10 cellular contexts compared by ENCODE assay signal in the genomic region with DNA sequence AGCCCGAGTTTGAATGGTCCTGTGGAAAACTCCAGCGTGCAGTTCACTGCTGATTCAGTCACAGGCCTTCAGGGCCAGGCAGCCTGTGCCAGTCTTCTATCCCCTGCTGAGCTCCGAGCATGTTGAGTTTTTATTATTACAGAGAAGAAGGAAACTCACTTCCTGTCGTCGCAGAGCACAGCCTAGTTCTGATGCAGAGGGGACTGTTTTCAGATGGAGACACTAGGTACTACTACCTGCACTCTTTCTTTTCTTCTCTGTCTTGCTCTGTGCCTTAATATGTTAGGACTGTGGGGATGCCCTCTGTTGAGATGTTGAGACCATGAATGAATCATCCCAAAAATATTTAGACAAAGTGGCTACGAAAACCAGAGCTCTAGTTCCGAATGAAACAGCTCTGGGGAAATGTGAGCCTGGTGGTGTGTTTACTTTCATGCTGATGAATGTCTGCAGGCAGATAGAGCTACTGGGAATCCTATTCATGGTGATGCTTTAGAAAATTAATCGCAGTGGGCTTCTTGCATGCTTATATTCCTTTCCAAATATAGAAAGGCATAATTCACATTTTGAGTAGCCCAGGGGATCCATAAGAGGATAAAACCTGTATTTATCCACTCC. TPM values are rescaled to one million over a fixed set of nuclear protein-coding genes. Genes with fewer than 3 reads are reported as not detected.
A peak's percentile ranks its signal among the peaks of the same experiment; 100 is the strongest.
DNase-seq lines count a peak whose midpoint lies in the region; ATAC-seq and TF ChIP-seq lines count a peak whose summit lies in the region.
"Had no signal": no experiment of that assay in that cellular context is flagged by ENCODE, and none has a peak within 500 bp of the region (broad histone marks: within the 10 kb centered on the region; RNA-seq: fewer than 3 reads in every experiment).

No MANE protein-coding gene starts in this region.

- peaks cover 53% of the 10 kb centered on the region for H3K4me1 Mint-ChIP-seq in HFFc6 (ENCODE audit: low read depth)

- H3K36me3 Mint-ChIP-seq in HFFc6 (ENCODE audit: low read depth), result no peaks in the 10 kb centered on the region

- H3K4me3 ChIP-seq in Karpas-422 (ENCODE audit: low read length), result no peak overlapping the region

- H3K9ac ChIP-seq in Karpas-422 (ENCODE audit: low read length), result no peak overlapping the region

- H3K27me3 ChIP-seq in Karpas-422 (ENCODE audit: low read length), result no peaks in the 10 kb centered on the region

- H3K9me2 ChIP-seq in Karpas-422 (replicated peaks; ENCODE audit: insufficient read depth, low read length), result no peaks in the 10 kb centered on the region

- no peak overlapping the region for H3K27ac ChIP-seq in Karpas-422 (ENCODE audit: low read length)
- H3K27ac ChIP-seq: C4-2B had no signal

- peak overlapping the region; percentile 78 for H3K4me3 Mint-ChIP-seq in HFFc6

- peaks cover 25% of the 10 kb centered on the region for H3K79me2 ChIP-seq in Karpas-422 (ENCODE audit: low read length)

- peak; percentile 71 for DNase-seq in A172 (ENCODE audit: low spot score)
- DNase-seq in HFFc6, result peak; percentile 77
- DNase-seq in hepatic stellate cell (ENCODE audit: low spot score), result peak; percentile 59
- no peak for DNase-seq in activated gamma-delta T cell (lab: John Stamatoyannopoulos, UW)
- DNase-seq in activated CD4-positive, alpha-beta T cell treated with anti-CD3 and anti-CD28 coated beads for 4 hours, result no peak
- no peak for DNase-seq in Karpas-422

- no peaks in the 10 kb centered on the region for H3K27me3 Mint-ChIP-seq in HFFc6 (ENCODE audit: insufficient read depth)

- no peaks in the 10 kb centered on the region for H3K9me3 ChIP-seq in Karpas-422 (ENCODE audit: low read length)

- no peaks in the 10 kb centered on the region for H3K4me1 ChIP-seq in Karpas-422 (ENCODE audit: low read length)

- H3K27ac Mint-ChIP-seq in HFFc6, result peak overlapping the region; percentile 90

- H3K9me3 Mint-ChIP-seq in HFFc6, result no peaks in the 10 kb centered on the region

- no peaks in the 10 kb centered on the region for H4K20me1 ChIP-seq in Karpas-422 (ENCODE audit: insufficient read depth, low read depth, low read length)

- no peaks in the 10 kb centered on the region; the same call in 1 of the 2 replicates for H3K36me3 ChIP-seq in Karpas-422 (ENCODE audit: insufficient read depth, low read length)

- ATAC-seq in SK-N-SH treated with all-trans-retinoic acid at 6 μM for 48 hours (peak; percentile 93), HG03521 (IDR thresholded peaks at IDR 0.05; ENCODE audit: unreplicated experiment) (no peak)

- no peak for TF ChIP-seq CTCF in HFFc6 (IDR thresholded peaks at IDR 0.05)

- no peak overlapping the region for H2AFZ ChIP-seq in Karpas-422 (ENCODE audit: low read length)

- no peak overlapping the region for H3K4me2 ChIP-seq in Karpas-422 (ENCODE audit: low read depth, low read length, poor library complexity, severe bottlenecking)

TF ChIP-seq in SK-N-SH treated with all-trans-retinoic acid at 6 μM for 48 hours, 23 proteins besides CTCF, POLR2A, EP300 and RAD21:
- TF ChIP-seq ISL1 (CRISPR knock-in tag; IDR thresholded peaks at IDR 0.05) (peak; percentile 52), ZNF8 (CRISPR knock-in tag; IDR thresholded peaks at IDR 0.05) (no peak), RARB (CRISPR knock-in tag; IDR thresholded peaks at IDR 0.05) (no peak), ZFP30 (CRISPR knock-in tag; IDR thresholded peaks at IDR 0.05) (no peak), ZNF70 (CRISPR knock-in tag; IDR thresholded peaks at IDR 0.05) (no peak), ARNTL (CRISPR knock-in tag; IDR thresholded peaks at IDR 0.05; ENCODE audit: borderline replicate concordance, low read depth) (no peak), ZNF565 (CRISPR knock-in tag; conservative IDR thresholded peaks at IDR 0.05; ENCODE audit: low read depth) (no peak)
- TF ChIP-seq, protein P1, sequence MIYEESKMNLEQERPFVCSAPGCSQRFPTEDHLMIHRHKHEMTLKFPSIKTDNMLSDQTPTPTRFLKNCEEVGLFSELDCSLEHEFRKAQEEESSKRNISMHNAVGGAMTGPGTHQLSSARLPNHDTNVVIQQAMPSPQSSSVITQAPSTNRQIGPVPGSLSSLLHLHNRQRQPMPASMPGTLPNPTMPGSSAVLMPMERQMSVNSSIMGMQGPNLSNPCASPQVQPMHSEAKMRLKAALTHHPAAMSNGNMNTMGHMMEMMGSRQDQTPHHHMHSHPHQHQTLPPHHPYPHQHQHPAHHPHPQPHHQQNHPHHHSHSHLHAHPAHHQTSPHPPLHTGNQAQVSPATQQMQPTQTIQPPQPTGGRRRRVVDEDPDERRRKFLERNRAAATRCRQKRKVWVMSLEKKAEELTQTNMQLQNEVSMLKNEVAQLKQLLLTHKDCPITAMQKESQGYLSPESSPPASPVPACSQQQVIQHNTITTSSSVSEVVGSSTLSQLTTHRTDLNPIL (CRISPR knock-in tag; IDR thresholded peaks at IDR 0.05; ENCODE audit: low read depth), result no peak

RNA-seq across cellular contexts. Expression of a gene that starts 29.6 kb away (rescaled TPM):
- total RNA-seq in A172 (2014; rRNA removed; shearing (Covaris generic)), result 32.5 and 37.1 TPM in 2 replicates
- 10 to 100 TPM; 16.9 to 20.0 (median 18.9) TPM for total RNA-seq in HFFc6 (2021; fragmentation: NEBNext Ultra II Directional; extraction: Animal tissue kit (Norgen Biotek cat#: 25700))
- total RNA-seq in Karpas-422 (2014; rRNA removed; shearing (Covaris generic); ENCODE audit: low replicate concordance), result 9.9 and 15.3 TPM in 2 replicates

RNA-seq across cellular contexts. Expression of a gene that starts 42.2 kb away (rescaled TPM):
- 0.31 TPM in 1 of 2 replicates, not detected in the other for total RNA-seq in A172 (2014; rRNA removed; shearing (Covaris generic))
- under 1 TPM in 1 of 6 experiments, not detected in 5; 0.05 TPM for total RNA-seq in HFFc6 (2021; fragmentation: NEBNext Ultra II Directional; extraction: Animal tissue kit (Norgen Biotek cat#: 25700))
- total RNA-seq in Karpas-422 (2014; rRNA removed; shearing (Covaris generic); ENCODE audit: low replicate concordance), result not detected in 2 replicates

RNA-seq across cellular contexts. Expression of a gene that starts 45.5 kb away (rescaled TPM):
- not detected in 2 replicates for total RNA-seq in A172 (2014; rRNA removed; shearing (Covaris generic))
- not detected for total RNA-seq in HFFc6 (2021; fragmentation: NEBNext Ultra II Directional; extraction: Animal tissue kit (Norgen Biotek cat#: 25700))
- 0.04 TPM in 1 of 2 replicates, not detected in the other for total RNA-seq in Karpas-422 (2014; rRNA removed; shearing (Covaris generic); ENCODE audit: low replicate concordance)
- total RNA-seq: T-helper 1 cell treated with Interleukin-12 subunit alpha and Interleukin-12 subunit beta and Interleukin-4 antibody, amounts not matched to agents 30 ng/mL and 1 ng/mL, for 36 hours had no signal

Comparison
In these comparisons a context has a peak if more than half of its experiments do, and no peak if none do; other contexts are left out.
1. DNase-seq: peak in A172 (single experiment), HFFc6 (single experiment) and hepatic stellate cell (single experiment); none in activated gamma-delta T cell (single experiment), activated CD4-positive, alpha-beta T cell treated with anti-CD3 and anti-CD28 coated beads for 4 hours (0 of 2) and Karpas-422 (single experiment).